17 cellular contexts compared by ENCODE assay signal in genomic region chr12:47786662-47786974, GRCh38. TPM values are rescaled to one million over a fixed set of nuclear protein-coding genes. Genes with fewer than 3 reads are reported as not detected.
DNase-seq lines count a peak whose midpoint lies in the region; ATAC-seq and TF ChIP-seq lines count a peak whose summit lies in the region.
"Had no signal": no experiment of that assay in that cellular context is flagged by ENCODE, and none has a peak within 500 bp of the region (broad histone marks: within the 10 kb centered on the region; RNA-seq: fewer than 3 reads in every experiment).

No MANE protein-coding gene starts in this region.

- no peak overlapping the region for H3K4me3 Mint-ChIP-seq in CD4-positive, alpha-beta T cell
- no peak overlapping the region for H3K4me3 Mint-ChIP-seq in T-cell
- H3K4me3 Mint-ChIP-seq in natural killer cell treated with Interleukin-12 subunit alpha and Interleukin-12 subunit beta and Interleukin-15 and Interleukin-18, amount 100 ng/mL, for 72 hours, result no peak overlapping the region

- H3K27ac Mint-ChIP-seq in CD4-positive, alpha-beta T cell, result peak overlapping the region; percentile 7
- peak overlapping the region; percentile 31 to 39 for H3K27ac Mint-ChIP-seq in T-cell
- H3K27ac Mint-ChIP-seq in natural killer cell treated with Interleukin-12 subunit alpha and Interleukin-12 subunit beta and Interleukin-15 and Interleukin-18, amount 100 ng/mL, for 72 hours, result peak overlapping the region; percentile 59 to 71

- H3K27me3 ChIP-seq in CD4-positive, alpha-beta T cell (ENCODE audit: control insufficient read depth, insufficient read depth, low read length), result no peaks in the 10 kb centered on the region
- H3K27me3 ChIP-seq: body of pancreas, heart right ventricle, neutrophil, Peyer's patch, testis had no signal

- H3K9me3 Mint-ChIP-seq in CD4-positive, alpha-beta T cell, result no peaks in the 10 kb centered on the region
- no peaks in the 10 kb centered on the region for H3K9me3 Mint-ChIP-seq in T-cell
- H3K9me3 Mint-ChIP-seq in natural killer cell treated with Interleukin-12 subunit alpha and Interleukin-12 subunit beta and Interleukin-15 and Interleukin-18, amount 100 ng/mL, for 72 hours, result no peaks in the 10 kb centered on the region

- ATAC-seq in CD4-positive, alpha-beta T cell (ENCODE audit: poor library complexity), result no peak
- no peak for ATAC-seq in T-cell (replicated peaks in 1 of 4)
- no peak for ATAC-seq in natural killer cell treated with Interleukin-12 subunit alpha and Interleukin-12 subunit beta and Interleukin-15 and Interleukin-18, amount 100 ng/mL, for 72 hours
- ATAC-seq in HG02884 (IDR thresholded peaks at IDR 0.05; ENCODE audit: unreplicated experiment), result no peak
- no peak for ATAC-seq in GM19397 (IDR thresholded peaks at IDR 0.05; ENCODE audit: unreplicated experiment)
- ATAC-seq: body of pancreas, heart right ventricle, SK-N-SH treated with all-trans-retinoic acid at 6 μM for 48 hours had no signal

- DNase-seq in CD4-positive, alpha-beta T cell, result no peak
- DNase-seq in T-cell, result no peak
- DNase-seq in caudate nucleus (lab: John Stamatoyannopoulos, UW), result no peak
- DNase-seq in natural killer cell treated with Interleukin-12 subunit alpha and Interleukin-12 subunit beta and Interleukin-15 and Interleukin-18, amount 100 ng/mL, for 72 hours (ENCODE audit: low spot score), result no peak
- no peak for DNase-seq in stimulated activated CD4-positive, alpha-beta T cell treated with anti-CD3 and anti-CD28 coated beads, Interleukin-4, amount 100 ng/mL, for 24 hours
- DNase-seq: activated effector memory CD4-positive, alpha-beta T cell treated with Interleukin-2 at 50 U/mL for 16 hours; body of pancreas; NCI-H1436 treated with DMSO at 0.1 percent for 48 hours; NCI-H2171 treated with DMSO at 0.1 percent for 48 hours; NCI-H82; Peyer's patch; testis had no signal

- no peaks in the 10 kb centered on the region for H3K9me3 ChIP-seq in CD4-positive, alpha-beta T cell (ENCODE audit: control insufficient read depth, low read length)
- H3K9me3 ChIP-seq: body of pancreas, heart right ventricle, neutrophil, Peyer's patch, testis had no signal

- H3K27ac ChIP-seq in CD4-positive, alpha-beta T cell (ENCODE audit: low read depth, low read length), result no peak overlapping the region
- H3K27ac ChIP-seq in caudate nucleus (ENCODE audit: low read depth, low read length), result peak overlapping the region; percentile 4
- H3K27ac ChIP-seq: body of pancreas, neutrophil had no signal

- no peaks in the 10 kb centered on the region for H3K4me1 Mint-ChIP-seq in CD4-positive, alpha-beta T cell (ENCODE audit: low read depth)
- no peaks in the 10 kb centered on the region for H3K4me1 Mint-ChIP-seq in T-cell
- peaks cover 5 to 15% of the 10 kb centered on the region in 2 donors for H3K4me1 Mint-ChIP-seq in natural killer cell treated with Interleukin-12 subunit alpha and Interleukin-12 subunit beta and Interleukin-15 and Interleukin-18, amount 100 ng/mL, for 72 hours (ENCODE audit: low read depth in 2 of 2)

- CTCF ChIA-PET in CD4-positive, alpha-beta T cell (lab: Charles Lee), result interaction anchor here (3.3 kb wide), 1 partner anchor 52 kb away, joined by 10 read pairs; no protein-coding TSS in a partner anchor
- CTCF ChIA-PET in T-cell (lab: Charles Lee), result interaction anchor here in 1 of 2 donors (0.7 kb wide), 1 partner anchor 45 kb away, joined by 3 read pairs; no protein-coding TSS in a partner anchor

- no peak for TF ChIP-seq CTCF in CD4-positive, alpha-beta T cell (IDR thresholded peaks at IDR 0.05)

- intact Hi-C loops in CD4-positive, alpha-beta T cell (cut with DNase I, micrococcal nuclease), result no loop called here

- no peaks in the 10 kb centered on the region for H3K27me3 Mint-ChIP-seq in CD4-positive, alpha-beta T cell
- H3K27me3 Mint-ChIP-seq in T-cell, result no peaks in the 10 kb centered on the region
- no peaks in the 10 kb centered on the region for H3K27me3 Mint-ChIP-seq in natural killer cell treated with Interleukin-12 subunit alpha and Interleukin-12 subunit beta and Interleukin-15 and Interleukin-18, amount 100 ng/mL, for 72 hours

- POLR2A ChIA-PET in CD4-positive, alpha-beta T cell (lab: Charles Lee), result interaction anchor here (0.8 to 1.0 kb wide), 2 partner anchors 26 to 46 kb away, joined by 3 read pairs; no protein-coding TSS in a partner anchor
- POLR2A ChIA-PET in T-cell (lab: Charles Lee), result no interaction called here

- peaks cover 84% of the 10 kb centered on the region for H3K36me3 Mint-ChIP-seq in CD4-positive, alpha-beta T cell (ENCODE audit: low read depth)
- peaks cover 60% of the 10 kb centered on the region for H3K36me3 Mint-ChIP-seq in T-cell
- H3K36me3 Mint-ChIP-seq in natural killer cell treated with Interleukin-12 subunit alpha and Interleukin-12 subunit beta and Interleukin-15 and Interleukin-18, amount 100 ng/mL, for 72 hours, result peaks cover 11% of the 10 kb centered on the region

RNA-seq across cellular contexts. Expression of gene SLC48A1, which starts 13.6 kb away (rescaled TPM):
- total RNA-seq in CD4-positive, alpha-beta T cell, result 1 to 10 TPM; 4.5 to 5.8 TPM
- 10 to 100 TPM in 3 of 5 donors, 1 to 10 TPM in 2; 5.8 to 13.7 (median 10.2) TPM for total RNA-seq in T-cell
- 1 to 10 TPM; 5.1 to 9.8 TPM for total RNA-seq in natural killer cell treated with Interleukin-12 subunit alpha and Interleukin-12 subunit beta and Interleukin-15 and Interleukin-18, amount 100 ng/mL, for 72 hours

RNA-seq across cellular contexts. Expression of gene RAPGEF3, which starts 27.9 kb away (rescaled TPM):
- total RNA-seq in CD4-positive, alpha-beta T cell, result under 1 TPM; 0.17 to 0.33 TPM
- under 1 TPM; 0.25 to 0.99 (median 0.82) TPM for total RNA-seq in T-cell
- under 1 TPM; 0.19 to 0.25 TPM for total RNA-seq in natural killer cell treated with Interleukin-12 subunit alpha and Interleukin-12 subunit beta and Interleukin-15 and Interleukin-18, amount 100 ng/mL, for 72 hours

RNA-seq across cellular contexts. Expression of gene HDAC7, which starts 33.1 kb away (rescaled TPM):
- 100 to 1,000 TPM; 116 to 122 TPM for total RNA-seq in CD4-positive, alpha-beta T cell
- 100 to 1,000 TPM; 142 to 192 (median 165) TPM for total RNA-seq in T-cell
- total RNA-seq in natural killer cell treated with Interleukin-12 subunit alpha and Interleukin-12 subunit beta and Interleukin-15 and Interleukin-18, amount 100 ng/mL, for 72 hours, result 100 to 1,000 TPM; 127 to 176 TPM

Comparison
In these comparisons a context has a peak if more than half of its experiments do, and no peak if none do; other contexts are left out.
1. H3K27ac Mint-ChIP-seq: peak in every context shown above with its lines; median percentile 65 in natural killer cell treated with Interleukin-12 subunit alpha and Interleukin-12 subunit beta and Interleukin-15 and Interleukin-18, amount 100 ng/mL, for 72 hours; 35 in T-cell; 7 in CD4-positive, alpha-beta T cell.